Comparison of ENCODE assay signal across 35 cellular contexts in genomic region chr4:78772526-78773084, GRCh38.
"Had no signal": no experiment of that assay in that cellular context is flagged by ENCODE, and none has a peak within 500 bp of the region (broad histone marks: within the 10 kb centered on the region; RNA-seq: fewer than 3 reads in every experiment).

No MANE protein-coding gene starts in this region.

- H3K4me3 Mint-ChIP-seq: activated B cell treated with CpG ODN at 0.5 μM for 24 hours; activated CD8-positive, alpha-beta T cell treated with anti-CD3 and anti-CD28 coated beads for 36 hours; activated naive CD4-positive, alpha-beta T cell treated with anti-CD3 and anti-CD28 coated beads, Interleukin-2, amount 50 U/mL, for 24 hours; activated naive CD8-positive, alpha-beta T cell treated with anti-CD3 and anti-CD28 coated beads, Interleukin-2, amount 10 ng/mL, durations not matched to agents 7 days and 5 days; central memory CD8-positive, alpha-beta T cell had no signal

- H3K4me3 ChIP-seq: ascending aorta, cardiac muscle cell, SJCRH30 had no signal

- H3K36me3 ChIP-seq: ascending aorta, cardiac muscle cell, SJCRH30 had no signal

- H3K9me3 Mint-ChIP-seq: activated B cell treated with CpG ODN at 0.5 μM for 24 hours; activated CD8-positive, alpha-beta T cell treated with anti-CD3 and anti-CD28 coated beads for 36 hours; activated naive CD4-positive, alpha-beta T cell treated with anti-CD3 and anti-CD28 coated beads, Interleukin-2, amount 50 U/mL, for 24 hours; activated naive CD8-positive, alpha-beta T cell treated with anti-CD3 and anti-CD28 coated beads, Interleukin-2, amount 10 ng/mL, durations not matched to agents 7 days and 5 days; activated T-helper 2 cell treated with anti-CD3 and anti-CD28 coated beads, Interferon-gamma antibody, Interleukin-2, Interleukin-4, amounts not matched to agents 10 μg/mL and 5 μg/mL and 100 μg/mL, durations not matched to agents 14 hours and 24 hours and 36 hours; central memory CD8-positive, alpha-beta T cell; IgD-negative memory B cell had no signal

- H3K36me3 Mint-ChIP-seq: activated naive CD4-positive, alpha-beta T cell treated with anti-CD3 and anti-CD28 coated beads, Interleukin-2, amount 50 U/mL, for 24 hours; IgD-negative memory B cell had no signal

- H3K27ac Mint-ChIP-seq: activated B cell treated with CpG ODN at 0.5 μM for 24 hours; activated CD8-positive, alpha-beta T cell treated with anti-CD3 and anti-CD28 coated beads for 36 hours; activated naive CD4-positive, alpha-beta T cell treated with anti-CD3 and anti-CD28 coated beads, Interleukin-2, amount 50 U/mL, for 24 hours; activated naive CD8-positive, alpha-beta T cell treated with anti-CD3 and anti-CD28 coated beads, Interleukin-2, amount 10 ng/mL, durations not matched to agents 7 days and 5 days; activated T-helper 2 cell treated with anti-CD3 and anti-CD28 coated beads, Interferon-gamma antibody, Interleukin-2, Interleukin-4, amounts not matched to agents 10 μg/mL and 5 μg/mL and 100 μg/mL, durations not matched to agents 14 hours and 24 hours and 36 hours had no signal

- H3K27me3 ChIP-seq: ascending aorta, cardiac muscle cell, SJCRH30 had no signal

- H3K27ac ChIP-seq: ascending aorta, cardiac muscle cell, SJCRH30, VCaP had no signal

- DNase-seq: activated B cell treated with CpG ODN at 0.5 μM for 24 hours; activated CD4-positive, alpha-beta T cell treated with anti-CD3 and anti-CD28 coated beads for 4 hours; activated CD4-positive, CD25-positive, alpha-beta regulatory T cell treated with anti-CD3 and anti-CD28 coated beads, Interleukin-2, amount 50 U/mL, for 72 hours; activated CD8-positive, alpha-beta T cell treated with anti-CD3 and anti-CD28 coated beads for 36 hours; activated gamma-delta T cell; activated naive CD4-positive, alpha-beta T cell treated with Interleukin-2 at 50 U/mL for 16 hours; activated naive CD8-positive, alpha-beta T cell treated with anti-CD3 and anti-CD28 coated beads, Interleukin-2, amount 10 ng/mL, durations not matched to agents 7 days and 5 days; activated T-cell treated with anti-CD3 and anti-CD28 coated beads, Interleukin-2, amount 50 U/mL, for 1 hour; amygdala; KG1; MM.1S; MV-4-11; NCI-H1092 treated with DMSO at 0.1 percent for 48 hours; NCI-H1417; NCI-H146; NCI-H187; NCI-H2029 treated with DMSO at 0.1 percent for 48 hours; NCI-H2107; NCI-H2171; NCI-H510A; NCI-H526; NCI-H748 treated with DMSO at 0.1 percent for 48 hours; NK-92 treated with Interleukin-12 subunit alpha and Interleukin-12 subunit beta, amount 100 ng/mL, for 24 hours; SHP77; SJCRH30; SW 1271; T-helper 1 cell; T1000 had no signal

- H3K27me3 Mint-ChIP-seq: activated B cell treated with CpG ODN at 0.5 μM for 24 hours; activated CD8-positive, alpha-beta T cell treated with anti-CD3 and anti-CD28 coated beads for 36 hours; activated naive CD4-positive, alpha-beta T cell treated with anti-CD3 and anti-CD28 coated beads, Interleukin-2, amount 50 U/mL, for 24 hours; activated naive CD8-positive, alpha-beta T cell treated with anti-CD3 and anti-CD28 coated beads, Interleukin-2, amount 10 ng/mL, durations not matched to agents 7 days and 5 days; central memory CD8-positive, alpha-beta T cell; IgD-negative memory B cell had no signal
